ENCODE assay signal across 3 cellular contexts in the genomic region with DNA sequence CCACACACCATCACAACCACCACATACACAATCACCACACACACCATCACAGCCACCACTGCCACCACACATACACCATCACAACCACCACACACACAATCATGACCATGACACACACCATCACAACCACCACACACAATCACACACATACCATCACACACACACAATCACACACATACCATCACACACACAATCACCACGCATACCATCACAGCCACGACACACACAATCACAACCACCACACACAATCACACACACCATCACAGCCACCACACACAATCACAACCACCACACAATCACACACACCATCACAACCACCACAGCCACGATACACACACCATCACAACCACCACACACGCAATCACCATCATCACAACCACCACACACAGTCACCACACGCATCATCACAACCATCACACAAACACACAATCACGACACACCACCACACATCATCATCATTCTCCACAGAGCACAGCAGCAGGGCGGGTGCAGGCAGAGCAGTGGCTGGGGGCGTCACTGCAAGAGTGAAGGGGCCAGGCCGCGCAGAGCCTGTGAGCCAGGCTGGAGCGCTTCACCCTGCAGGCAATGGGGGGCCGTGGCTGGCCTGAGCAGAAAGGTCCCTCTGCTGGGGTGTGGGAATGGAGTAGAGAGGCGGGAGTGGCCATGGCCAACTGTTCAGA.
TF ChIP-seq lines count a peak whose summit lies in the region.

No MANE protein-coding gene starts in this region.

TF ChIP-seq in A549, 52 proteins besides CTCF, POLR2A, EP300 and RAD21:
- TF ChIP-seq, protein P1, sequence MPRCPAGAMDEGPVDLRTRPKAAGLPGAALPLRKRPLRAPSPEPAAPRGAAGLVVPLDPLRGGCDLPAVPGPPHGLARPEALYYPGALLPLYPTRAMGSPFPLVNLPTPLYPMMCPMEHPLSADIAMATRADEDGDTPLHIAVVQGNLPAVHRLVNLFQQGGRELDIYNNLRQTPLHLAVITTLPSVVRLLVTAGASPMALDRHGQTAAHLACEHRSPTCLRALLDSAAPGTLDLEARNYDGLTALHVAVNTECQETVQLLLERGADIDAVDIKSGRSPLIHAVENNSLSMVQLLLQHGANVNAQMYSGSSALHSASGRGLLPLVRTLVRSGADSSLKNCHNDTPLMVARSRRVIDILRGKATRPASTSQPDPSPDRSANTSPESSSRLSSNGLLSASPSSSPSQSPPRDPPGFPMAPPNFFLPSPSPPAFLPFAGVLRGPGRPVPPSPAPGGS (IDR thresholded peaks at IDR 0.05) = no peak
- TF ChIP-seq, protein P2, sequence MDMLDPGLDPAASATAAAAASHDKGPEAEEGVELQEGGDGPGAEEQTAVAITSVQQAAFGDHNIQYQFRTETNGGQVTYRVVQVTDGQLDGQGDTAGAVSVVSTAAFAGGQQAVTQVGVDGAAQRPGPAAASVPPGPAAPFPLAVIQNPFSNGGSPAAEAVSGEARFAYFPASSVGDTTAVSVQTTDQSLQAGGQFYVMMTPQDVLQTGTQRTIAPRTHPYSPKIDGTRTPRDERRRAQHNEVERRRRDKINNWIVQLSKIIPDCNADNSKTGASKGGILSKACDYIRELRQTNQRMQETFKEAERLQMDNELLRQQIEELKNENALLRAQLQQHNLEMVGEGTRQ (IDR thresholded peaks at IDR 0.05) = no peak
- TF ChIP-seq ZC3H11A (IDR thresholded peaks at IDR 0.05) = no peak
- TF ChIP-seq, protein P3, sequence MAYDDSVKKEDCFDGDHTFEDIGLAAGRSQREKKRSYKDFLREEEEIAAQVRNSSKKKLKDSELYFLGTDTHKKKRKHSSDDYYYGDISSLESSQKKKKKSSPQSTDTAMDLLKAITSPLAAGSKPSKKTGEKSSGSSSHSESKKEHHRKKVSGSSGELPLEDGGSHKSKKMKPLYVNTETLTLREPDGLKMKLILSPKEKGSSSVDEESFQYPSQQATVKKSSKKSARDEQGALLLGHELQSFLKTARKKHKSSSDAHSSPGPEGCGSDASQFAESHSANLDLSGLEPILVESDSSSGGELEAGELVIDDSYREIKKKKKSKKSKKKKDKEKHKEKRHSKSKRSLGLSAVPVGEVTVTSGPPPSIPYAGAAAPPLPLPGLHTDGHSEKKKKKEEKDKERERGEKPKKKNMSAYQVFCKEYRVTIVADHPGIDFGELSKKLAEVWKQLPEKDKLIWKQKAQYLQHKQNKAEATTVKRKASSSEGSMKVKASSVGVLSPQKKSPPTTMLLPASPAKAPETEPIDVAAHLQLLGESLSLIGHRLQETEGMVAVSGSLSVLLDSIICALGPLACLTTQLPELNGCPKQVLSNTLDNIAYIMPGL (CRISPR knock-in tag; IDR thresholded peaks at IDR 0.05; ENCODE audit: borderline replicate concordance) = no peak
- TF ChIP-seq HOXB5 (CRISPR knock-in tag; IDR thresholded peaks at IDR 0.05) = no peak
- TF ChIP-seq CBX2 (IDR thresholded peaks at IDR 0.05; ENCODE audit: borderline replicate concordance, low read depth) = no peak
- TF ChIP-seq, protein P4, sequence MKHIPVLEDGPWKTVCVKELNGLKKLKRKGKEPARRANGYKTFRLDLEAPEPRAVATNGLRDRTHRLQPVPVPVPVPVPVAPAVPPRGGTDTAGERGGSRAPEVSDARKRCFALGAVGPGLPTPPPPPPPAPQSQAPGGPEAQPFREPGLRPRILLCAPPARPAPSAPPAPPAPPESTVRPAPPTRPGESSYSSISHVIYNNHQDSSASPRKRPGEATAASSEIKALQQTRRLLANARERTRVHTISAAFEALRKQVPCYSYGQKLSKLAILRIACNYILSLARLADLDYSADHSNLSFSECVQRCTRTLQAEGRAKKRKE (CRISPR knock-in tag; IDR thresholded peaks at IDR 0.05; ENCODE audit: low read depth) = no peak
- TF ChIP-seq KDM1A (IDR thresholded peaks at IDR 0.05; ENCODE audit: low read depth) = no peak
TF ChIP-seq in A549: peak in this region for 0.

TF ChIP-seq in HEK293T, 16 proteins besides CTCF, POLR2A, EP300 and RAD21:
- TF ChIP-seq TARDBP (IDR thresholded peaks at IDR 0.05) (peak; percentile 52), FOXM1 (IDR thresholded peaks at IDR 0.05; ENCODE audit: borderline replicate concordance) (no peak)

TF ChIP-seq in GM12878, 131 proteins besides CTCF, POLR2A, EP300 and RAD21:
- TF ChIP-seq HDGF (IDR thresholded peaks at IDR 0.05) = peak; percentile 55; the same call in 1 of the 2 replicates
- no peak for TF ChIP-seq ZNF207 (IDR thresholded peaks at IDR 0.05; ENCODE audit: borderline replicate concordance)
